Comparison of ENCODE assay signal across 8 cellular contexts in the genomic region with DNA sequence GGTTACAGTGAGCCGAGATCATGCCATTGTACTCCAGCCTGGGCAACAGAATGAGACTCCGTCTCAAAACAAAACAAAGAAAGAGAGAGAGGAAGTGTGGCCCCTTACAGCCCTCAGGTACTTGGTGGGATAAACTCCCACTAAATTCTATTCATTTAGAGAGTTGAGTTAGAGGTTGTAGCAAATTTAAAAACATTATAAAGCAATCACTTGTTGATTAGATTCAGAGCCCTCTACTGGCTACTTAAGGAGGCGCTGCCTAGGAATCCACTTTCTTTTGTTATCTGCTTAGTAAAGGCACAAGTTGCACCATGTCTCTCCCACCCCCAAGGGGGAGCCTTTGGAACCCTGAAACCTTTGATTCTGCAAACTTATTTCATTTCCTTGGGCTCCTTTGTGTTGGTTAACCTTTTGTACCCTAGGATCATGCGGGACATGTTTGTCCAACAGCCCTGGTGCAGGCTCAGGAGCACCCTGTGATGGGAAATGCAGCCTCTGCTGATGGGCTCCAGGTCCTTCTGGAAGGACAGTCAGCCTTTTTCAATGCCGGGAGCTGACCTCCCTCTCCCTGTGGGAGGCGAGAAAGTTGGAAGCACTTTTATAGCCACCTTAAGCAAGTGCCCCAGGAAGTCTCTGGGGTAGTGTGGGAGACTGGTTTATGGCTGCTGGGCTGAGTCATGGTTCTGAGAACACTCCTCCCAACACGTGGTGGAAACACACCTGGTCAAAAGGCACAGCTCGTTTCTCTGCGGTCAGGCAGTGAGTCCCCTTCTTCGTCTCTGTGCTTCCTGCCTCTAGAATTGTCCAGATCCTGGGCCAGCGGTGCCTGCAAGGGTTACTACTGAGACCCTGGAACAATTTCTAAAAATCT. TPM values are rescaled to one million over a fixed set of nuclear protein-coding genes. Genes with fewer than 3 reads are reported as not detected.
DNase-seq lines count a peak whose midpoint lies in the region; ATAC-seq and TF ChIP-seq lines count a peak whose summit lies in the region.

No MANE protein-coding gene starts in this region.

- H3K4me1 Mint-ChIP-seq in T-helper 1 cell treated with Interleukin-12 subunit alpha and Interleukin-12 subunit beta and Interleukin-4 antibody, amounts not matched to agents 30 μg/mL and 1 μg/mL, for 36 hours (ENCODE audit: low read depth), result peaks cover 39% of the 10 kb centered on the region

- H3K36me3 ChIP-seq in ascending aorta, result no peaks in the 10 kb centered on the region

- H3K4me1 ChIP-seq in ascending aorta, result no peaks in the 10 kb centered on the region

- H3K4me3 ChIP-seq in GM08714 (ENCODE audit: low read length) (peak overlapping the region; percentile 13; the same call in 1 of the 2 replicates), ascending aorta (no peak overlapping the region)

- peak; percentile 94 for ATAC-seq in GM21526 (IDR thresholded peaks at IDR 0.05; ENCODE audit: low FRiP score, unreplicated experiment)

- no peaks in the 10 kb centered on the region for H3K9me3 ChIP-seq in ascending aorta

- H3K9me3 Mint-ChIP-seq in T-helper 1 cell treated with Interleukin-12 subunit alpha and Interleukin-12 subunit beta and Interleukin-4 antibody, amounts not matched to agents 30 μg/mL and 1 μg/mL, for 36 hours, result no peaks in the 10 kb centered on the region

- no peaks in the 10 kb centered on the region for H3K36me3 Mint-ChIP-seq in T-helper 1 cell treated with Interleukin-12 subunit alpha and Interleukin-12 subunit beta and Interleukin-4 antibody, amounts not matched to agents 30 μg/mL and 1 μg/mL, for 36 hours (ENCODE audit: low read depth)

- H3K27me3 Mint-ChIP-seq in T-helper 1 cell treated with Interleukin-12 subunit alpha and Interleukin-12 subunit beta and Interleukin-4 antibody, amounts not matched to agents 30 μg/mL and 1 μg/mL, for 36 hours (ENCODE audit: low read depth), result no peaks in the 10 kb centered on the region

- H3K4me3 Mint-ChIP-seq in T-helper 1 cell treated with Interleukin-12 subunit alpha and Interleukin-12 subunit beta and Interleukin-4 antibody, amounts not matched to agents 30 μg/mL and 1 μg/mL, for 36 hours, result peak overlapping the region; percentile 72

- TF ChIP-seq CTCF in ascending aorta (IDR thresholded peaks at IDR 0.05), result peak in 2 of 3 experiments; percentile 46 to 47

- intact Hi-C loops in ascending aorta (cut with DNase I), result no loop called here

- DNase-seq in HUDEP-2 (lab: John Stamatoyannopoulos, UW; ENCODE audit: unreplicated experiment in 76 of 76) (peak in 58 of 76 experiments; percentile 7 to 72 (median 32)), ascending aorta (ENCODE audit: low spot score in 2 of 2) (no peak), islet precursor cell (peak; percentile 97), epidermal melanocyte (ENCODE audit: insufficient read length, low spot score) (no peak)
- DNase-seq in stimulated activated CD4-positive, alpha-beta T cell treated with anti-CD3 and anti-CD28 coated beads, TNF-alpha, amount 100 ng/mL, for 24 hours (ENCODE audit: low read depth in 3 of 3), result peak; percentile 53 to 76 (median 57)

- no peak overlapping the region for H3K27ac ChIP-seq in ascending aorta

- peak overlapping the region; percentile 94 for H3K27ac Mint-ChIP-seq in T-helper 1 cell treated with Interleukin-12 subunit alpha and Interleukin-12 subunit beta and Interleukin-4 antibody, amounts not matched to agents 30 μg/mL and 1 μg/mL, for 36 hours

- no peaks in the 10 kb centered on the region for H3K27me3 ChIP-seq in ascending aorta

RNA-seq across cellular contexts. Expression of a gene that starts 2.3 kb away (rescaled TPM):
- not detected for total RNA-seq in ascending aorta

RNA-seq across cellular contexts. Expression of a gene that starts 42.4 kb away (rescaled TPM):
- 4.6 TPM for total RNA-seq in ascending aorta

RNA-seq across cellular contexts. Expression of a gene that starts 55.9 kb away (rescaled TPM):
- 128 TPM for total RNA-seq in ascending aorta

Comparison
In these comparisons a context has a peak if more than half of its experiments do, and no peak if none do; other contexts are left out.
1. DNase-seq: peak in HUDEP-2 (58 of 76), islet precursor cell (single experiment) and stimulated activated CD4-positive, alpha-beta T cell treated with anti-CD3 and anti-CD28 coated beads, TNF-alpha, amount 100 ng/mL, for 24 hours (3 of 3); none in ascending aorta (0 of 2) and epidermal melanocyte (single experiment).